Comparison of ENCODE assay signal across 27 cellular contexts in genomic region chr18:13213036-13213795, GRCh38.
"Had no signal": no experiment of that assay in that cellular context is flagged by ENCODE, and none has a peak within 500 bp of the region (broad histone marks: within the 10 kb centered on the region; RNA-seq: fewer than 3 reads in every experiment).

No MANE protein-coding gene starts in this region.

- H3K4me1 Mint-ChIP-seq: stimulated activated effector memory CD8-positive, alpha-beta T cell treated with anti-CD3 and anti-CD28 coated beads, Interleukin-12 subunit alpha, Interleukin-12 subunit beta, amount 100 ng/mL, for 72 hours had no signal

- ATAC-seq: mucosa of descending colon; naive thymus-derived CD4-positive, alpha-beta T cell; natural killer cell treated with Interleukin-12 subunit alpha and Interleukin-12 subunit beta and Interleukin-15 and Interleukin-18, amount 100 ng/mL, for 72 hours; pancreas; right cardiac atrium; stimulated activated effector memory CD8-positive, alpha-beta T cell treated with anti-CD3 and anti-CD28 coated beads, Interleukin-12 subunit alpha, Interleukin-12 subunit beta, amount 100 ng/mL, for 72 hours had no signal

- H3K4me3 Mint-ChIP-seq: immature natural killer cell; mesothelial cell of epicardium; naive thymus-derived CD4-positive, alpha-beta T cell; natural killer cell treated with Interleukin-12 subunit alpha and Interleukin-12 subunit beta and Interleukin-15 and Interleukin-18, amount 100 ng/mL, for 72 hours; stimulated activated effector memory CD8-positive, alpha-beta T cell treated with anti-CD3 and anti-CD28 coated beads, Interleukin-12 subunit alpha, Interleukin-12 subunit beta, amount 100 ng/mL, for 72 hours; stimulated activated naive CD8-positive, alpha-beta T cell treated with anti-CD3 and anti-CD28 coated beads, Interleukin-15, Interleukin-2, amounts not matched to agents 100 ng/mL and 50 ng/mL, for 24 hours had no signal

- H3K27me3 ChIP-seq: sigmoid colon, tibial artery, vagina had no signal

- H3K27ac ChIP-seq: left ventricle myocardium inferior, pancreas, prostate gland, sigmoid colon, spleen, suprapubic skin, thoracic aorta, tibial artery, vagina had no signal

- H3K9me3 ChIP-seq: mucosa of descending colon, pancreas, prostate gland, sigmoid colon, spleen, suprapubic skin, thoracic aorta, tibial artery, vagina had no signal

- H3K4me3 ChIP-seq: left ventricle myocardium inferior, lung, mucosa of descending colon, pancreas, prostate gland, sigmoid colon, spleen, suprapubic skin, thoracic aorta, tibial artery, vagina had no signal

- H3K9me3 Mint-ChIP-seq: immature natural killer cell; mesothelial cell of epicardium; natural killer cell treated with Interleukin-12 subunit alpha and Interleukin-12 subunit beta and Interleukin-15 and Interleukin-18, amount 100 ng/mL, for 72 hours; stimulated activated effector memory CD8-positive, alpha-beta T cell treated with anti-CD3 and anti-CD28 coated beads, Interleukin-12 subunit alpha, Interleukin-12 subunit beta, amount 100 ng/mL, for 72 hours; stimulated activated naive CD8-positive, alpha-beta T cell treated with anti-CD3 and anti-CD28 coated beads, Interleukin-15, Interleukin-2, amounts not matched to agents 100 ng/mL and 50 ng/mL, for 24 hours had no signal

- H3K36me3 Mint-ChIP-seq: mesothelial cell of epicardium; natural killer cell treated with Interleukin-12 subunit alpha and Interleukin-12 subunit beta and Interleukin-15 and Interleukin-18, amount 100 ng/mL, for 72 hours; stimulated activated effector memory CD8-positive, alpha-beta T cell treated with anti-CD3 and anti-CD28 coated beads, Interleukin-12 subunit alpha, Interleukin-12 subunit beta, amount 100 ng/mL, for 72 hours had no signal

- H3K27ac Mint-ChIP-seq: immature natural killer cell; mesothelial cell of epicardium; naive thymus-derived CD4-positive, alpha-beta T cell; natural killer cell treated with Interleukin-12 subunit alpha and Interleukin-12 subunit beta and Interleukin-15 and Interleukin-18, amount 100 ng/mL, for 72 hours; stimulated activated effector memory CD8-positive, alpha-beta T cell treated with anti-CD3 and anti-CD28 coated beads, Interleukin-12 subunit alpha, Interleukin-12 subunit beta, amount 100 ng/mL, for 72 hours; stimulated activated naive CD8-positive, alpha-beta T cell treated with anti-CD3 and anti-CD28 coated beads, Interleukin-15, Interleukin-2, amounts not matched to agents 100 ng/mL and 50 ng/mL, for 24 hours had no signal

- DNase-seq: hypothalamus; immature natural killer cell; kidney; left ventricle myocardium inferior; mesendoderm; mucosa of descending colon; naive thymus-derived CD4-positive, alpha-beta T cell; nucleus accumbens; posterior cingulate gyrus; retina; right cardiac atrium; sigmoid colon; small intestine; spleen; stimulated activated CD4-positive, alpha-beta T cell treated with anti-CD3 and anti-CD28 coated beads, Interleukin-4, amount 100 ng/mL, for 24 hours; stimulated activated naive CD4-positive, alpha-beta T cell; tibial artery had no signal

- H3K36me3 ChIP-seq: left ventricle myocardium inferior, pancreas, prostate gland, sigmoid colon, spleen, suprapubic skin, thoracic aorta, tibial artery, vagina had no signal

- H3K4me1 ChIP-seq: pancreas, prostate gland had no signal
